ENCODE assay signal across 26 cellular contexts in the genomic region with DNA sequence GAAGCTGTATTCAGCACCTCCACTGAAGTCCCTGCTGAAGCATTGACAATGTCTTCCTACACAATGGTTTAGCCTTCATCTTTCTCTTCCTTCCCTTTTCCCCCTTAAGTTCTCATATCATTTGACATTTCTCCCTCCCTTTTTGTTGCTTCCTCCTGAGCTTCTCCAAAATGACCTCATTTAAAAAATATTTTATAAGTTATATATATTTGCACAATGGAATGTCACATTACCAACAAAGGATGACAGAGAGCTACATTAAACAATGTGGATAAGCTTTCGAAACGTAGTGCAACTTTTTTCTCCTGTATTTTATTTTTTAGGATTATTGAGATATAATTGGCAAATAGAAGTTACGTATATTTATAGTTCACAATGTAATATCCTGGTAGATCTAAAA. TPM values are rescaled to one million over a fixed set of nuclear protein-coding genes. Genes with fewer than 3 reads are reported as not detected.
DNase-seq lines count a peak whose midpoint lies in the region; ATAC-seq, FAIRE-seq and TF ChIP-seq lines count a peak whose summit lies in the region.
"Had no signal": no experiment of that assay in that cellular context is flagged by ENCODE, and none has a peak within 500 bp of the region (broad histone marks: within the 10 kb centered on the region; RNA-seq: fewer than 3 reads in every experiment).

No MANE protein-coding gene starts in this region.

- no peak overlapping the region for H3K4me2 ChIP-seq in H1 (ENCODE audit: insufficient read depth in 1 of 2, low read depth in 2 of 2, low read length in 2 of 2)
- H3K4me2 ChIP-seq: GM23338 had no signal

- no peaks in the 10 kb centered on the region for H3K23me2 ChIP-seq in H1 (ENCODE audit: low read depth, low read length)

- no peak overlapping the region for H2BK120ac ChIP-seq in H1 (replicated peaks; ENCODE audit: low read depth, low read length)

- no peaks in the 10 kb centered on the region for H4K20me1 ChIP-seq in H1 (replicated peaks in 1 of 2; ENCODE audit: control insufficient read depth in 1 of 2, insufficient read depth in 2 of 2, low read length in 2 of 2)

- intact Hi-C loops in kidney (cut with DNase I): no loop called here

- H2BK15ac ChIP-seq in H1 (ENCODE audit: low read length): no peak overlapping the region

- no peak overlapping the region for H3K9ac ChIP-seq in H1 (replicated peaks in 1 of 4; ENCODE audit: extremely low read depth in 1 of 4, low read depth in 3 of 4, low read length in 3 of 4)
- H3K9ac ChIP-seq in kidney (ENCODE audit: low read length in 2 of 2): no peak overlapping the region
- H3K9ac ChIP-seq in endodermal cell (ENCODE audit: extremely low read depth, low read length, poor library complexity, severe bottlenecking): no peak overlapping the region

- H3K36me3 Mint-ChIP-seq in activated naive CD8-positive, alpha-beta T cell treated with anti-CD3 and anti-CD28 coated beads, Interleukin-2, amount 50 U/mL, for 24 hours (ENCODE audit: low read depth): no peaks in the 10 kb centered on the region
- H3K36me3 Mint-ChIP-seq in activated naive CD8-positive, alpha-beta T cell treated with anti-CD3 and anti-CD28 coated beads for 36 hours: no peaks in the 10 kb centered on the region
- no peaks in the 10 kb centered on the region for H3K36me3 Mint-ChIP-seq in activated naive CD4-positive, alpha-beta T cell treated with anti-CD3 and anti-CD28 coated beads, Interleukin-2, amount 10 ng/mL, durations not matched to agents 7 days and 5 days
- H3K36me3 Mint-ChIP-seq in endodermal cell (ENCODE audit: low read depth): no peaks in the 10 kb centered on the region
- H3K36me3 Mint-ChIP-seq: CD14-positive monocyte; CD8-positive, alpha-beta memory T cell had no signal

- H3K14ac ChIP-seq in H1 (ENCODE audit: insufficient read length): no peak overlapping the region

- no peaks in the 10 kb centered on the region for H3K36me3 ChIP-seq in H1 (ENCODE audit: control insufficient read depth in 2 of 4, insufficient read depth in 4 of 4, low read length in 3 of 4)
- H3K36me3 ChIP-seq in kidney (ENCODE audit: control insufficient read depth in 1 of 2, insufficient read depth in 2 of 2, low read length in 2 of 2): no peaks in the 10 kb centered on the region
- H3K36me3 ChIP-seq in endodermal cell (ENCODE audit: control insufficient read depth, insufficient read depth, low read length): no peaks in the 10 kb centered on the region
- H3K36me3 ChIP-seq: BE2C had no signal

- H4K8ac ChIP-seq in H1 (ENCODE audit: extremely low read depth, insufficient read depth, low read length): no peak overlapping the region

- H3K4me1 ChIP-seq in H1 (replicated peaks in 1 of 4; ENCODE audit: control insufficient read depth in 3 of 4, insufficient read depth in 4 of 4, low read length in 3 of 4) (peaks cover 0 to 7% (median 4%) of the 10 kb centered on the region in 4 experiments; a peak in 4 of 7 replicates), kidney (ENCODE audit: control insufficient read depth in 1 of 2, insufficient read depth in 1 of 2, low read depth in 1 of 2, low read length in 2 of 2) (peaks cover 3 to 7% of the 10 kb centered on the region in 2 donors), endodermal cell (ENCODE audit: control insufficient read depth, insufficient read depth, low read length) (no peaks in the 10 kb centered on the region)
- H3K4me1 ChIP-seq: BE2C had no signal

- H4K5ac ChIP-seq in H1 (ENCODE audit: insufficient read length, low read depth, low read length): no peak overlapping the region

- H3K27ac ChIP-seq in H1 (ENCODE audit: low read depth, low read length): no peak overlapping the region
- no peak overlapping the region for H3K27ac ChIP-seq in kidney (ENCODE audit: low read depth in 2 of 2, low read length in 2 of 2)
- H3K27ac ChIP-seq in endodermal cell (ENCODE audit: low read depth, low read length): no peak overlapping the region
- H3K27ac ChIP-seq: 22Rv1, HL-60 had no signal

- no peak overlapping the region for H3K18ac ChIP-seq in H1 (ENCODE audit: extremely low read depth, low read length)

- H3K27me3 ChIP-seq in H1 (replicated peaks in 1 of 4; ENCODE audit: control insufficient read depth in 3 of 4, extremely low read depth in 1 of 4, insufficient read depth in 3 of 4, low read length in 3 of 4) (no peaks in the 10 kb centered on the region), endodermal cell (ENCODE audit: control insufficient read depth, insufficient read depth, low read length, poor library complexity, severe bottlenecking) (peaks cover 22% of the 10 kb centered on the region)
- H3K27me3 ChIP-seq: BE2C had no signal

- H3K4me3 ChIP-seq in H1 (ENCODE audit: extremely low read depth in 1 of 4, insufficient read depth in 2 of 4, low read depth in 3 of 4, low read length in 4 of 4) (no peak overlapping the region), kidney (ENCODE audit: low read length in 2 of 2) (no peak overlapping the region), endodermal cell (ENCODE audit: low read length) (no peak overlapping the region)
- H3K4me3 ChIP-seq: GM23338 had no signal

- no peak overlapping the region for H2BK20ac ChIP-seq in H1 (ENCODE audit: low read length)

- H3K4me1 Mint-ChIP-seq in activated naive CD8-positive, alpha-beta T cell treated with anti-CD3 and anti-CD28 coated beads, Interleukin-2, amount 50 U/mL, for 24 hours: peaks cover 27% of the 10 kb centered on the region
- H3K4me1 Mint-ChIP-seq in activated naive CD8-positive, alpha-beta T cell treated with anti-CD3 and anti-CD28 coated beads for 36 hours: peaks cover 24% of the 10 kb centered on the region
- peaks cover 15% of the 10 kb centered on the region for H3K4me1 Mint-ChIP-seq in activated naive CD4-positive, alpha-beta T cell treated with anti-CD3 and anti-CD28 coated beads, Interleukin-2, amount 10 ng/mL, durations not matched to agents 7 days and 5 days
- H3K4me1 Mint-ChIP-seq in endodermal cell: no peaks in the 10 kb centered on the region

- 0 out of 2 replicates have a peak overlapping the region, but pooled peaks have one; percentile 21 for H2BK12ac ChIP-seq in H1 (ENCODE audit: low read depth, low read length)

- POLR2A ChIA-PET in H1 (lab: Charles Lee; ENCODE audit: partially characterized antibody): no interaction called here

- FAIRE-seq in RCC 7860 (lab: Jason Lieb, UNC) (peak; percentile 41), H1 (lab: Jason Lieb, UNC) (no peak), kidney (lab: Jason Lieb, UNC) (no peak)
- FAIRE-seq: G401.6 had no signal

- no peak overlapping the region for H2BK5ac ChIP-seq in H1 (ENCODE audit: low read depth, low read length)

- no peak overlapping the region for H4K91ac ChIP-seq in H1 (replicated peaks; ENCODE audit: insufficient read length, low read length)

- H3K9me3 ChIP-seq in H1 (ENCODE audit: insufficient read depth in 2 of 2, low read depth in 1 of 2, low read length in 1 of 2) (no peaks in the 10 kb centered on the region), kidney (ENCODE audit: control insufficient read depth in 1 of 2, low read length in 2 of 2) (no peaks in the 10 kb centered on the region), endodermal cell (ENCODE audit: control insufficient read depth, low read length) (no peaks in the 10 kb centered on the region)
- H3K9me3 ChIP-seq: BE2C had no signal

- WGBS in H1 (ENCODE audit: extremely low coverage in 1 of 2, insufficient coverage in 1 of 2, insufficient read length in 1 of 2, insufficient replicate concordance in 2 of 2, low coverage in 1 of 2, low lambda C conversion rate in 2 of 2, missing lambda C conversion rate in 1 of 2), 2 experiments: 85% methylated on average over 3 of the region's 3 CpGs; no CpG with 5 or more reads in 1 of the 2 experiments
- 87% methylated on average over 2 of the region's 3 CpGs; no CpG with 5 or more reads in 1 of the 2 experiments for WGBS in endodermal cell (ENCODE audit: insufficient coverage in 1 of 2, insufficient read length in 1 of 2), 2 experiments

- no peak overlapping the region for H3K23ac ChIP-seq in H1 (ENCODE audit: insufficient read length)

- H3K56ac ChIP-seq in H1 (replicated peaks; ENCODE audit: insufficient read length, low read depth, low read length): no peak overlapping the region

- no peak for TF ChIP-seq RAD21 in H1 (IDR thresholded peaks at IDR 0.05 in 1 of 2, conservative IDR thresholded peaks at IDR 0.05 in 1 of 2; ENCODE audit: low read depth in 2 of 2, low read length in 2 of 2)

- no peak overlapping the region for H2AK5ac ChIP-seq in H1 (ENCODE audit: low read depth, low read length)

- no peaks in the 10 kb centered on the region for H3K9me3 Mint-ChIP-seq in activated naive CD8-positive, alpha-beta T cell treated with anti-CD3 and anti-CD28 coated beads, Interleukin-2, amount 50 U/mL, for 24 hours
- no peaks in the 10 kb centered on the region for H3K9me3 Mint-ChIP-seq in activated naive CD8-positive, alpha-beta T cell treated with anti-CD3 and anti-CD28 coated beads for 36 hours
- H3K9me3 Mint-ChIP-seq in activated naive CD4-positive, alpha-beta T cell treated with anti-CD3 and anti-CD28 coated beads, Interleukin-2, amount 10 ng/mL, durations not matched to agents 7 days and 5 days: no peaks in the 10 kb centered on the region
- peaks cover 2% of the 10 kb centered on the region for H3K9me3 Mint-ChIP-seq in endodermal cell

- H3K79me2 ChIP-seq in H1 (ENCODE audit: control insufficient read depth in 1 of 2, insufficient read depth in 2 of 2, low read length in 2 of 2): no peaks in the 10 kb centered on the region

- H2AFZ ChIP-seq in H1 (ENCODE audit: low read length): no peak overlapping the region
- H2AFZ ChIP-seq: GM23338 had no signal

- no peak overlapping the region for H3K4ac ChIP-seq in H1 (replicated peaks; ENCODE audit: insufficient read length, low read depth, low read length)

- TF ChIP-seq POLR2A in H1 (IDR thresholded peaks at IDR 0.05; ENCODE audit: control extremely low read depth in 1 of 2, low read depth in 2 of 2, low read length in 2 of 2): no peak

- DNase-seq in activated naive CD8-positive, alpha-beta T cell treated with anti-CD3 and anti-CD28 coated beads, Interleukin-2, amount 50 U/mL, for 24 hours: no peak
- no peak for DNase-seq in activated naive CD8-positive, alpha-beta T cell treated with anti-CD3 and anti-CD28 coated beads for 36 hours
- DNase-seq in RCC 7860 (ENCODE audit: low spot score) (peak; percentile 54), H1 (ENCODE audit: low read depth in 1 of 2, low spot score in 2 of 2) (no peak), kidney (no peak), endodermal cell (no peak)
- no peak for DNase-seq in activated naive CD4-positive, alpha-beta T cell treated with anti-CD3 and anti-CD28 coated beads, Interleukin-2, amount 10 ng/mL, durations not matched to agents 7 days and 5 days
- DNase-seq: ACHN; BE2C; CD8-positive, alpha-beta memory T cell; DND-41; HCEC 1CT; Karpas-422; NCI-H1092; NCI-H1436; NCI-H187 treated with DMSO at 0.1 percent for 48 hours; NCI-H524; NCI-H748 treated with DMSO at 0.1 percent for 48 hours; Right ventricle myocardium superior; RPMI8226 had no signal

- no peak overlapping the region for H3K27ac Mint-ChIP-seq in activated naive CD8-positive, alpha-beta T cell treated with anti-CD3 and anti-CD28 coated beads, Interleukin-2, amount 50 U/mL, for 24 hours
- H3K27ac Mint-ChIP-seq in activated naive CD8-positive, alpha-beta T cell treated with anti-CD3 and anti-CD28 coated beads for 36 hours: no peak overlapping the region
- H3K27ac Mint-ChIP-seq in activated naive CD4-positive, alpha-beta T cell treated with anti-CD3 and anti-CD28 coated beads, Interleukin-2, amount 10 ng/mL, durations not matched to agents 7 days and 5 days: no peak overlapping the region
- no peak overlapping the region for H3K27ac Mint-ChIP-seq in endodermal cell
- H3K27ac Mint-ChIP-seq: CD14-positive monocyte; CD8-positive, alpha-beta memory T cell; GM23338 had no signal

- CTCF ChIA-PET in H1 (lab: Charles Lee; ENCODE audit: partially characterized antibody): interaction anchor here (0.6 to 1.6 kb wide), 4 partner anchors 11 to 619 kb away, joined by 3 to 7 read pairs (median 3); no protein-coding TSS in a partner anchor
- CTCF ChIA-PET in activated naive CD4-positive, alpha-beta T cell treated with anti-CD3 and anti-CD28 coated beads, Interleukin-2, amount 10 ng/mL, durations not matched to agents 7 days and 5 days (lab: Charles Lee): interaction anchor here (0.6 to 1.0 kb wide), 3 partner anchors 31 to 1522 kb away, joined by 3 read pairs; no protein-coding TSS in a partner anchor

- peaks cover 14% of the 10 kb centered on the region for H3K27me3 Mint-ChIP-seq in activated naive CD8-positive, alpha-beta T cell treated with anti-CD3 and anti-CD28 coated beads, Interleukin-2, amount 50 U/mL, for 24 hours
- H3K27me3 Mint-ChIP-seq in activated naive CD8-positive, alpha-beta T cell treated with anti-CD3 and anti-CD28 coated beads for 36 hours: peaks cover 9% of the 10 kb centered on the region
- H3K27me3 Mint-ChIP-seq in activated naive CD4-positive, alpha-beta T cell treated with anti-CD3 and anti-CD28 coated beads, Interleukin-2, amount 10 ng/mL, durations not matched to agents 7 days and 5 days: peaks cover 16% of the 10 kb centered on the region
- peaks cover 54% of the 10 kb centered on the region for H3K27me3 Mint-ChIP-seq in endodermal cell (ENCODE audit: insufficient read depth)

- no peak overlapping the region for H3K4me3 Mint-ChIP-seq in activated naive CD8-positive, alpha-beta T cell treated with anti-CD3 and anti-CD28 coated beads, Interleukin-2, amount 50 U/mL, for 24 hours
- H3K4me3 Mint-ChIP-seq in activated naive CD8-positive, alpha-beta T cell treated with anti-CD3 and anti-CD28 coated beads for 36 hours: no peak overlapping the region
- H3K4me3 Mint-ChIP-seq in activated naive CD4-positive, alpha-beta T cell treated with anti-CD3 and anti-CD28 coated beads, Interleukin-2, amount 10 ng/mL, durations not matched to agents 7 days and 5 days: no peak overlapping the region
- no peak overlapping the region for H3K4me3 Mint-ChIP-seq in endodermal cell
- H3K4me3 Mint-ChIP-seq: CD8-positive, alpha-beta memory T cell; GM23338 had no signal

- no peak for TF ChIP-seq CTCF in H1 (IDR thresholded peaks at IDR 0.05; ENCODE audit: control extremely low read depth in 1 of 3, insufficient read depth in 1 of 3, low read depth in 1 of 3, low read length in 3 of 3)
- no peak for TF ChIP-seq CTCF in kidney (IDR thresholded peaks at IDR 0.05; ENCODE audit: borderline replicate concordance, extremely low read depth, insufficient read depth)
- no peak for TF ChIP-seq CTCF in endodermal cell (conservative IDR thresholded peaks at IDR 0.05)

- no peaks in the 10 kb centered on the region for H3K79me1 ChIP-seq in H1 (ENCODE audit: low read depth, low read length)

- no peak for TF ChIP-seq EP300 in H1 (IDR thresholded peaks at IDR 0.05; ENCODE audit: borderline replicate concordance in 1 of 2, low read depth in 2 of 2, low read length in 2 of 2)

- ATAC-seq in activated naive CD8-positive, alpha-beta T cell treated with anti-CD3 and anti-CD28 coated beads, Interleukin-2, amount 50 U/mL, for 24 hours: peak; percentile 75
- ATAC-seq in GM19467 (IDR thresholded peaks at IDR 0.05; ENCODE audit: unreplicated experiment): no peak
- ATAC-seq: GM23338 had no signal

RNA-seq across cellular contexts. Expression of gene DLG1, which starts 13.2 kb away (rescaled TPM):
- total RNA-seq in activated naive CD8-positive, alpha-beta T cell treated with anti-CD3 and anti-CD28 coated beads for 36 hours: 10 to 100 TPM; 47.9 to 49.1 TPM
- total RNA-seq in H1 (2021; fragmentation: NEBNext Ultra II Directional; extraction: Animal tissue kit (Norgen Biotek cat#: 25700)): 74.9 and 78.8 TPM in 2 replicates
- 10.5 and 13.4 TPM in 2 replicates for polyA plus RNA-seq in H1 (2011; rRNA removed)
- polyA plus RNA-seq in H1 (2011; cell fraction: cytosol; rRNA removed): 61.9 TPM
- polyA plus RNA-seq in H1 (2011; cell fraction: nucleus; rRNA removed): 21.7 TPM
- 29.0 to 50.3 TPM (median 32.2 TPM) in 4 replicates for polyA plus RNA-seq in H1 (2012, experiment 1 of 2)
- 2.5 TPM for polyA plus RNA-seq in H1 (2012, experiment 2 of 2)
- 34.3 TPM for polyA plus RNA-seq in H1 (2013, experiment 1 of 2)
- polyA plus RNA-seq in H1 (2013, experiment 2 of 2): 30.6 TPM
- polyA minus RNA-seq in H1 (2011; rRNA and poly(A)+ RNA removed): 60.0 and 72.1 TPM in 2 replicates
- polyA minus RNA-seq in H1 (2011; cell fraction: cytosol; rRNA and poly(A)+ RNA removed): 44.3 TPM
- 167 TPM for polyA minus RNA-seq in H1 (2011; cell fraction: nucleus; rRNA and poly(A)+ RNA removed)
- total RNA-seq in kidney: 101 TPM
- 19.4 TPM for polyA plus RNA-seq in kidney (ENCODE audit: insufficient read depth, low read depth, low replicate concordance)
- 10 to 100 TPM; 78.7 to 96.9 TPM for total RNA-seq in endodermal cell
- 68.2 TPM for polyA plus RNA-seq in endodermal cell (2013, experiment 1 of 2)
- polyA plus RNA-seq in endodermal cell (2013, experiment 2 of 2): 64.7 TPM
